ENCODE assay signal across 1 cellular context in genomic region chr19:45092747-45093678, GRCh38.
TF ChIP-seq lines count a peak whose summit lies in the region.

Gene PPP1R37, plus strand, starts transcription at chr19:45093179. Its CDS starts 147 bp downstream, at chr19:45093326.

TF ChIP-seq in HepG2, 621 proteins besides CTCF, POLR2A, EP300 and RAD21 (continued from another document and continues in another):
- TF ChIP-seq ZFP91 (CRISPR knock-in tag; IDR thresholded peaks at IDR 0.05; ENCODE audit: borderline replicate concordance) (peak; percentile 71; the same call in 1 of the 2 replicates), ZNF234 (CRISPR knock-in tag; conservative IDR thresholded peaks at IDR 0.05) (no peak), CENPT (CRISPR knock-in tag; IDR thresholded peaks at IDR 0.05; ENCODE audit: low read depth) (no peak), SP2 (CRISPR knock-in tag; IDR thresholded peaks at IDR 0.05) (peak; percentile 36; the same call in 1 of the 2 replicates), NR2C2 (CRISPR knock-in tag; IDR thresholded peaks at IDR 0.05; ENCODE audit: borderline replicate concordance) (peak; percentile 57; the same call in 1 of the 2 replicates), SP5 (CRISPR knock-in tag; IDR thresholded peaks at IDR 0.05; ENCODE audit: borderline replicate concordance, low read depth) (peak; percentile 71; the same call in 1 of the 2 replicates), ZNF773 (CRISPR knock-in tag; IDR thresholded peaks at IDR 0.05; ENCODE audit: borderline replicate concordance) (no peak), ZBTB38 (CRISPR knock-in tag; IDR thresholded peaks at IDR 0.05) (0 out of 2 replicates have a peak, but pooled peaks have one; percentile 40), TP53 (CRISPR knock-in tag; conservative IDR thresholded peaks at IDR 0.05) (peak; percentile 31; the same call in 1 of the 2 replicates), NFYC (CRISPR knock-in tag; IDR thresholded peaks at IDR 0.05) (no peak), ZNF740 (CRISPR knock-in tag; IDR thresholded peaks at IDR 0.05) (no peak), ZNF501 (CRISPR knock-in tag; IDR thresholded peaks at IDR 0.05) (peak; percentile 80), ZFP37 (CRISPR knock-in tag; IDR thresholded peaks at IDR 0.05; ENCODE audit: borderline replicate concordance) (no peak), HOXD1 (CRISPR knock-in tag; IDR thresholded peaks at IDR 0.05) (no peak), AHDC1 (CRISPR knock-in tag; IDR thresholded peaks at IDR 0.05; ENCODE audit: borderline replicate concordance) (no peak), ATF7 (IDR thresholded peaks at IDR 0.05) (no peak), ATF7 (CRISPR knock-in tag; IDR thresholded peaks at IDR 0.05) (no peak), DBP (CRISPR knock-in tag; IDR thresholded peaks at IDR 0.05; ENCODE audit: not compliant biosample characterization) (peak; percentile 28), GMEB1 (CRISPR knock-in tag; IDR thresholded peaks at IDR 0.05; ENCODE audit: borderline replicate concordance) (peak; percentile 91), ZNF263 (CRISPR knock-in tag; IDR thresholded peaks at IDR 0.05) (peak; percentile 29; the same call in 1 of the 2 replicates), ZNF770 (CRISPR knock-in tag; IDR thresholded peaks at IDR 0.05) (peak; percentile 48; the same call in 1 of the 2 replicates), ZFP41 (CRISPR knock-in tag; IDR thresholded peaks at IDR 0.05; ENCODE audit: borderline replicate concordance) (0 out of 2 replicates have a peak, but pooled peaks have one; percentile 46), ZBTB20 (CRISPR knock-in tag; IDR thresholded peaks at IDR 0.05; ENCODE audit: borderline replicate concordance, low read depth) (no peak), BRCA1 (CRISPR knock-in tag; IDR thresholded peaks at IDR 0.05) (no peak), ZNF572 (CRISPR knock-in tag; IDR thresholded peaks at IDR 0.05) (no peak), ARID5B (CRISPR knock-in tag; IDR thresholded peaks at IDR 0.05) (peak; percentile 27; the same call in 1 of the 2 replicates), PAF1 (CRISPR knock-in tag; IDR thresholded peaks at IDR 0.05) (no peak), KDM5B (CRISPR knock-in tag; IDR thresholded peaks at IDR 0.05; ENCODE audit: borderline replicate concordance) (peak; percentile 87), NFIC (IDR thresholded peaks at IDR 0.05; ENCODE audit: low read length) (no peak), ZKSCAN5 (CRISPR knock-in tag; IDR thresholded peaks at IDR 0.05) (no peak), FOXP1 (IDR thresholded peaks at IDR 0.05) (no peak), FOXP1 (CRISPR knock-in tag; IDR thresholded peaks at IDR 0.05) (no peak), E2F5 (CRISPR knock-in tag; conservative IDR thresholded peaks at IDR 0.05) (no peak; the same call in 1 of the 2 replicates), FOXJ3 (CRISPR knock-in tag; IDR thresholded peaks at IDR 0.05; ENCODE audit: borderline replicate concordance) (peak; percentile 40; the same call in 1 of the 2 replicates), MIXL1 (CRISPR knock-in tag; IDR thresholded peaks at IDR 0.05) (peak; percentile 71), MTA3 (CRISPR knock-in tag; IDR thresholded peaks at IDR 0.05) (no peak), MED1 (CRISPR knock-in tag; IDR thresholded peaks at IDR 0.05) (peak; percentile 39), DNMT3B (CRISPR knock-in tag; conservative IDR thresholded peaks at IDR 0.05) (no peak), ZNF292 (CRISPR knock-in tag; IDR thresholded peaks at IDR 0.05; ENCODE audit: borderline replicate concordance, low read depth) (no peak), RFX5 (IDR thresholded peaks at IDR 0.05; ENCODE audit: low read depth, low read length) (no peak), ZNF580 (CRISPR knock-in tag; IDR thresholded peaks at IDR 0.05; ENCODE audit: borderline replicate concordance, low read depth) (peak; percentile 83; the same call in 1 of the 2 replicates), ZNF563 (CRISPR knock-in tag; IDR thresholded peaks at IDR 0.05) (no peak), EED (CRISPR knock-in tag; IDR thresholded peaks at IDR 0.05) (no peak; the same call in 1 of the 2 replicates), ATF2 (CRISPR knock-in tag; IDR thresholded peaks at IDR 0.05) (no peak), ZNF567 (CRISPR knock-in tag; IDR thresholded peaks at IDR 0.05; ENCODE audit: borderline replicate concordance) (peak; percentile 83; the same call in 1 of the 2 replicates), ZIK1 (CRISPR knock-in tag; IDR thresholded peaks at IDR 0.05; ENCODE audit: borderline replicate concordance, low read depth) (0 out of 2 replicates have a peak, but pooled peaks have one; percentile 19), ZNF766 (CRISPR knock-in tag; IDR thresholded peaks at IDR 0.05; ENCODE audit: borderline replicate concordance) (no peak; the same call in 1 of the 2 replicates)
